In the genomic region with DNA sequence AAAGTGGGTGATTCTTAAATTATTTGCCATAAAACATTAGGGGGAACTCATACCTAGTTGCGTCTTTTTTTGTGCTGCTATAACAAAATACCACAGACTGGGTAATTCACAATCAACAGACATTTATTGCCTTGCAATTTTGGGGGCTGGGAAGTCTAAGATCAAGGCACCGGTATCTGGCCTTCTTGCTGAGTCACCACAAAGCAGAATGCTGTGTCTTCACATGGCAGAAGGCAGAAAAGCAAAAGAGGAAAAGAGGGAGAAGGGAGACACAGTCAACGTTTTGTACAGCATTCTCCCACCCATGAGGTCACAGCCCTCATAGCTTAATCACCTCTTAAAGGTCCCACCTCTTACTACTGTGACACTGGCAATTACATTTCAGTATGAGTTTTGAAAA, we compare ENCODE assay signal across 11 cellular contexts.
"Had no signal": no experiment of that assay in that cellular context is flagged by ENCODE, and none has a peak within 500 bp of the region (broad histone marks: within the 10 kb centered on the region; RNA-seq: fewer than 3 reads in every experiment).

No MANE protein-coding gene starts in this region.

- H3K4me3 ChIP-seq: hepatocyte, mucosa of descending colon, psoas muscle had no signal

- H2AFZ ChIP-seq: hepatocyte had no signal

- DNase-seq: erythroblast; foreskin keratinocyte; kidney glomerular epithelial cell; mucosa of descending colon; naive thymus-derived CD8-positive, alpha-beta T cell; psoas muscle; small intestine; stimulated activated CD4-positive, alpha-beta T cell treated with anti-CD3 and anti-CD28 coated beads, Interleukin-12 subunit alpha, Interleukin-12 subunit beta, amount 100 ng/mL, for 4 hours; stimulated activated naive CD4-positive, alpha-beta T cell had no signal

- H3K4me2 ChIP-seq: hepatocyte had no signal

- H3K27ac ChIP-seq: foreskin keratinocyte, hepatocyte, neutrophil, psoas muscle had no signal

- H3K36me3 ChIP-seq: neutrophil had no signal

- H3K27me3 ChIP-seq: foreskin keratinocyte, hepatocyte, neutrophil had no signal

- ATAC-seq: foreskin keratinocyte; mucosa of descending colon; naive thymus-derived CD8-positive, alpha-beta T cell; psoas muscle had no signal

- H3K4me1 ChIP-seq: foreskin keratinocyte, psoas muscle had no signal

- H3K9me3 ChIP-seq: mucosa of descending colon, neutrophil, psoas muscle had no signal

- H3K79me2 ChIP-seq: hepatocyte had no signal
